9 cellular contexts compared by ENCODE assay signal in genomic region chr15:37377428-37377827, GRCh38.
"Had no signal": no experiment of that assay in that cellular context is flagged by ENCODE, and none has a peak within 500 bp of the region (broad histone marks: within the 10 kb centered on the region; RNA-seq: fewer than 3 reads in every experiment).

No MANE protein-coding gene starts in this region.

- H3K27ac Mint-ChIP-seq: H9, HFFc6 had no signal

- H3K4me2 ChIP-seq: GM23338 had no signal

- H3K9me3 ChIP-seq: HAP-1 had no signal

- ATAC-seq: GM23338, HCT116 had no signal

- H2AFZ ChIP-seq: GM23248, GM23338 had no signal

- H3K4me1 Mint-ChIP-seq: GM23338, H9 had no signal

- H3K9me3 Mint-ChIP-seq: HFFc6 had no signal

- H3K27ac ChIP-seq: GM23248 had no signal

- H3K9ac ChIP-seq: GM23248 had no signal

- H3K4me3 Mint-ChIP-seq: GM23338, H9, HFFc6 had no signal

- DNase-seq: GM23248, GOT3, H7, H9, HCEC 1CT, HFFc6 had no signal

- H3K36me3 ChIP-seq: HAP-1 had no signal

- H3K4me3 ChIP-seq: GM23248, GM23338, HAP-1 had no signal
